In genomic region chr22:42649261-42650056, GRCh38 we compare ENCODE assay signal across 8 cellular contexts. TPM values are rescaled to one million over a fixed set of nuclear protein-coding genes. Genes with fewer than 3 reads are reported as not detected.
DNase-seq lines count a peak whose midpoint lies in the region; ATAC-seq and TF ChIP-seq lines count a peak whose summit lies in the region.

Gene CYB5R3, minus strand, starts transcription at chr22:42649392. Its CDS starts 77 bp downstream, at chr22:42649315.

- H3K79me2 ChIP-seq in OCI-LY3 (ENCODE audit: low read length): peaks cover 44% of the 10 kb centered on the region

- peak within 1 kb of the TSS; percentile 86 to 99 (median 96) for H3K4me2 ChIP-seq in BLaER1 treated with 17β-estradiol and CSF1 and Interleukin-3, amounts not matched to agents 10 nM and 100 nM
- H3K4me2 ChIP-seq in OCI-LY3 (ENCODE audit: low read length): peak within 1 kb of the TSS; percentile 99

- H3K9ac ChIP-seq in BLaER1 treated with 17β-estradiol and CSF1 and Interleukin-3, amounts not matched to agents 10 nM and 100 nM: peak within 1 kb of the TSS; percentile 86 to 93 (median 90)
- H3K9ac ChIP-seq in OCI-LY3 (ENCODE audit: low read length): peak within 1 kb of the TSS; percentile 95

- no peaks in the 10 kb centered on the region for H3K36me3 ChIP-seq in BLaER1 treated with 17β-estradiol and CSF1 and Interleukin-3, amounts not matched to agents 10 nM and 100 nM
- H3K36me3 ChIP-seq in OCI-LY3 (replicated peaks; ENCODE audit: low read depth, low read length): peaks cover 3% of the 10 kb centered on the region

- ATAC-seq in GM19328 (IDR thresholded peaks at IDR 0.05; ENCODE audit: unreplicated experiment): peak; percentile 67
- peak; percentile 56 for ATAC-seq in HG03571 (IDR thresholded peaks at IDR 0.05; ENCODE audit: unreplicated experiment)

- H3K9me3 ChIP-seq in BLaER1 treated with 17β-estradiol and CSF1 and Interleukin-3, amounts not matched to agents 10 nM and 100 nM (replicated peaks in 1 of 11): no peaks in the 10 kb centered on the region
- H3K9me3 ChIP-seq in OCI-LY3 (ENCODE audit: insufficient read depth, low read length): no peaks in the 10 kb centered on the region
- no peaks in the 10 kb centered on the region for H3K9me3 ChIP-seq in mononuclear cell (ENCODE audit: low read depth, low read length)

- H3K27me3 ChIP-seq in BLaER1 treated with 17β-estradiol and CSF1 and Interleukin-3, amounts not matched to agents 10 nM and 100 nM: no peaks in the 10 kb centered on the region
- H3K27me3 ChIP-seq in OCI-LY3 (ENCODE audit: low read depth, low read length): no peaks in the 10 kb centered on the region
- no peaks in the 10 kb centered on the region for H3K27me3 ChIP-seq in mononuclear cell (ENCODE audit: insufficient read depth, low read length)

- H2AFZ ChIP-seq in OCI-LY3 (ENCODE audit: low read depth, low read length): peak within 1 kb of the TSS; percentile 82

- H3K4me3 ChIP-seq in BLaER1 treated with 17β-estradiol and CSF1 and Interleukin-3, amounts not matched to agents 10 nM and 100 nM: peak within 1 kb of the TSS; percentile 88 to 97 (median 90)
- H3K4me3 ChIP-seq in OCI-LY3 (ENCODE audit: low read length) (peak within 1 kb of the TSS; percentile 96), epithelial cell of esophagus (ENCODE audit: low read length) (peak within 1 kb of the TSS; percentile 76), mononuclear cell (ENCODE audit: low read length) (peak within 1 kb of the TSS; percentile 78)

- H3K27ac ChIP-seq in BLaER1 treated with 17β-estradiol and CSF1 and Interleukin-3, amounts not matched to agents 10 nM and 100 nM: peak within 1 kb of the TSS; percentile 68 to 94 (median 89)
- H3K27ac ChIP-seq in OCI-LY3 (ENCODE audit: low read length): peak within 1 kb of the TSS; percentile 77

- H4K20me1 ChIP-seq in BLaER1 treated with 17β-estradiol and CSF1 and Interleukin-3, amounts not matched to agents 10 nM and 100 nM: peaks cover 39 to 45% (median 44%) of the 10 kb centered on the region in 11 experiments; a peak in 21 of 22 replicates
- peaks cover 17% of the 10 kb centered on the region for H4K20me1 ChIP-seq in OCI-LY3 (ENCODE audit: insufficient read depth, low read length)

- peaks cover 43 to 57% (median 49%) of the 10 kb centered on the region in 10 experiments for H3K4me1 ChIP-seq in BLaER1 treated with 17β-estradiol and CSF1 and Interleukin-3, amounts not matched to agents 10 nM and 100 nM
- H3K4me1 ChIP-seq in OCI-LY3 (ENCODE audit: low read length) (peaks cover 12% of the 10 kb centered on the region), mononuclear cell (ENCODE audit: insufficient read depth, low read length) (peaks cover 49% of the 10 kb centered on the region)

- no peak for TF ChIP-seq CTCF in OCI-LY3 (IDR thresholded peaks at IDR 0.05; ENCODE audit: low read depth, low read length)
- TF ChIP-seq CTCF in epithelial cell of esophagus (IDR thresholded peaks at IDR 0.05; ENCODE audit: insufficient read depth, low read depth, low read length, missing control alignments): no peak

- peak; percentile 75 for DNase-seq in activated T-cell treated with anti-CD3 and anti-CD28 coated beads for 24 hours (ENCODE audit: low read depth)
- DNase-seq in epithelial cell of esophagus (ENCODE audit: low read depth): peak; percentile 79
- peak; percentile 76 to 80 for DNase-seq in stimulated activated CD8-positive, alpha-beta memory T cell treated with anti-CD3 and anti-CD28 coated beads, Interleukin-2, amount 100 ng/mL, for 48 hours (ENCODE audit: low read depth in 2 of 2)

RNA-seq across cellular contexts. Expression of gene CYB5R3, which starts in this region (rescaled TPM):
- total RNA-seq in mononuclear cell: 28.1 TPM

Comparison
In these comparisons a context has a peak if more than half of its experiments do, and no peak if none do; other contexts are left out.
1. Peak in every context shown above with its lines: DNase-seq, ATAC-seq, H3K4me3 ChIP-seq and H3K27ac ChIP-seq.